ENCODE assay signal across 16 cellular contexts in the genomic region with DNA sequence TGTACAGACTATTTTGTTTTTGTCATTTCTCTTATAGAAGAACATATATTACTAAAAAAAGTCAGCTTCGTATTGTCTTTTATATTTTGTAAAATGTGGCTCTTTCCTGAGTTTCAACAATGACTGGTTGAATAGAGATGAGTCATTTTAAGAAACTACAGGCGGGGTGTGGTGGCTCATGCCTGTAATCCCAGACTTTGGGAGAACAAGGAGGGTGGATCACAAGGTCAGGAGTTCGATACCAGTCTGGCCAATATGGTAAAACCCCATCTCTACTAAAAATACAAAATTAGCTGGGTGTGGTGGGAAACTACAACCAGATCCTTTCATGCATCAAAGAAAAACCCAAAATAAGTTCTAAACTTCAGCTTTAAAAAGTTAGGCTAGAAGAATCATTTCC. TPM values are rescaled to one million over a fixed set of nuclear protein-coding genes. Genes with fewer than 3 reads are reported as not detected.
A peak's percentile ranks its signal among the peaks of the same experiment; 100 is the strongest.
DNase-seq lines count a peak whose midpoint lies in the region; ATAC-seq, FAIRE-seq and TF ChIP-seq lines count a peak whose summit lies in the region.
"Had no signal": no experiment of that assay in that cellular context is flagged by ENCODE, and none has a peak within 500 bp of the region (broad histone marks: within the 10 kb centered on the region; RNA-seq: fewer than 3 reads in every experiment).

No MANE protein-coding gene starts in this region.

- no peak overlapping the region for H4K5ac ChIP-seq in mesendoderm (ENCODE audit: low read length)

- no peak overlapping the region for H3K18ac ChIP-seq in mesendoderm (ENCODE audit: low read length)

- H3K9ac ChIP-seq in astrocyte (ENCODE audit: low read length) (no peak overlapping the region), mesendoderm (ENCODE audit: low read length) (no peak overlapping the region)

- H2BK120ac ChIP-seq in mesendoderm (ENCODE audit: low read depth, low read length), result no peak overlapping the region

- H2BK5ac ChIP-seq in mesendoderm (ENCODE audit: low read length), result no peak overlapping the region

- no peak overlapping the region for H3K23ac ChIP-seq in mesendoderm (ENCODE audit: low read length)

- H3K27ac ChIP-seq in astrocyte (ENCODE audit: low read depth, low read length), result no peak overlapping the region
- H3K27ac ChIP-seq in mesendoderm (ENCODE audit: low read depth, low read length), result no peak overlapping the region

- peaks cover 2% of the 10 kb centered on the region for H3K9me3 Mint-ChIP-seq in astrocyte (ENCODE audit: unreplicated experiment)
- H3K9me3 Mint-ChIP-seq: activated CD8-positive, alpha-beta T cell treated with anti-CD3 and anti-CD28 coated beads for 36 hours had no signal

- no peaks in the 10 kb centered on the region for H3K27me3 ChIP-seq in astrocyte (ENCODE audit: insufficient read depth, low read length)
- no peaks in the 10 kb centered on the region for H3K27me3 ChIP-seq in mesendoderm (ENCODE audit: insufficient read depth, low read length, poor library complexity)

- no peak overlapping the region for H3K56ac ChIP-seq in mesendoderm (ENCODE audit: low read length)

- no peak overlapping the region for H4K8ac ChIP-seq in mesendoderm (ENCODE audit: low read depth, low read length)

- H3K79me1 ChIP-seq in mesendoderm (ENCODE audit: low read length), result no peaks in the 10 kb centered on the region

- H3K27ac Mint-ChIP-seq in astrocyte (ENCODE audit: unreplicated experiment), result peak overlapping the region; percentile 26
- H3K27ac Mint-ChIP-seq: activated CD8-positive, alpha-beta T cell treated with anti-CD3 and anti-CD28 coated beads for 36 hours had no signal

- H3K4me3 ChIP-seq in AG10803 (ENCODE audit: low read length), result no peak overlapping the region
- no peak overlapping the region for H3K4me3 ChIP-seq in astrocyte (ENCODE audit: insufficient read depth, low read depth, low read length)
- no peak overlapping the region for H3K4me3 ChIP-seq in fibroblast of pulmonary artery (replicated peaks; ENCODE audit: low read depth, low read length)
- no peak overlapping the region for H3K4me3 ChIP-seq in mesendoderm (ENCODE audit: low read length)

- H3K9me3 ChIP-seq in astrocyte (ENCODE audit: insufficient read depth, low read depth, low read length), result no peaks in the 10 kb centered on the region

- H3K4me3 Mint-ChIP-seq in astrocyte (ENCODE audit: unreplicated experiment), result no peak overlapping the region
- H3K4me3 Mint-ChIP-seq: activated CD8-positive, alpha-beta T cell treated with anti-CD3 and anti-CD28 coated beads for 36 hours had no signal

- H2AK5ac ChIP-seq in mesendoderm (ENCODE audit: low read length), result no peak overlapping the region

- H3K4me1 Mint-ChIP-seq in astrocyte (ENCODE audit: low read depth, unreplicated experiment), result peaks cover 9% of the 10 kb centered on the region

- no peaks in the 10 kb centered on the region for H3K27me3 Mint-ChIP-seq in astrocyte (ENCODE audit: low read depth, unreplicated experiment)
- H3K27me3 Mint-ChIP-seq: activated CD8-positive, alpha-beta T cell treated with anti-CD3 and anti-CD28 coated beads for 36 hours had no signal

- H2AFZ ChIP-seq in astrocyte (ENCODE audit: low read depth, low read length), result no peak overlapping the region

- H3K36me3 ChIP-seq in astrocyte (ENCODE audit: insufficient read depth, low read length) (no peaks in the 10 kb centered on the region), mesendoderm (ENCODE audit: control insufficient read depth, insufficient read depth, low read length) (no peaks in the 10 kb centered on the region)

- no peak overlapping the region for H2BK15ac ChIP-seq in mesendoderm (replicated peaks; ENCODE audit: low read depth)

- DNase-seq in AG10803 (ENCODE audit: low read depth), result peak; percentile 17
- peak; percentile 53 for DNase-seq in HT1080 (ENCODE audit: low read depth)
- DNase-seq in astrocyte (ENCODE audit: low read depth), result peak; percentile 25
- peak; percentile 42 for DNase-seq in fibroblast of pulmonary artery (ENCODE audit: low read depth)
- DNase-seq in cardiac septum (ENCODE audit: low spot score), result no peak
- DNase-seq in DMS79 (lab: John Stamatoyannopoulos, UW), result no peak
- DNase-seq in mesendoderm, result no peak
- DNase-seq: activated CD8-positive, alpha-beta T cell treated with anti-CD3 and anti-CD28 coated beads for 36 hours; aorta; NCI-H2029 treated with DMSO at 0.1 percent for 48 hours; NCI-H774; small intestine; stimulated activated naive CD8-positive, alpha-beta T cell treated with anti-CD3 and anti-CD28 coated beads, Interleukin-15, Interleukin-2, amounts not matched to agents 100 U/mL and 50 U/mL, for 24 hours had no signal

- intact Hi-C loops in cardiac septum (cut with DNase I), result no loop called here

- no CpG with 5 or more reads among the region's 3 CpGs for WGBS in mesendoderm (ENCODE audit: extremely low coverage, insufficient coverage, low lambda C conversion rate)

- H3K36me3 Mint-ChIP-seq in astrocyte (ENCODE audit: low read depth, unreplicated experiment), result peaks cover 1% of the 10 kb centered on the region

- ATAC-seq in GM18520 (IDR thresholded peaks at IDR 0.05; ENCODE audit: unreplicated experiment), result no peak
- ATAC-seq: activated CD8-positive, alpha-beta T cell treated with anti-CD3 and anti-CD28 coated beads for 36 hours; stimulated activated naive CD8-positive, alpha-beta T cell treated with anti-CD3 and anti-CD28 coated beads, Interleukin-15, Interleukin-2, amounts not matched to agents 100 U/mL and 50 U/mL, for 24 hours had no signal

- TF ChIP-seq CTCF in AG10803 (conservative IDR thresholded peaks at IDR 0.05; ENCODE audit: low read length), result no peak
- no peak for TF ChIP-seq CTCF in astrocyte (IDR thresholded peaks at IDR 0.05; ENCODE audit: insufficient read depth, low read depth, low read length)
- TF ChIP-seq CTCF in fibroblast of pulmonary artery (IDR thresholded peaks at IDR 0.05; ENCODE audit: low read length, missing control alignments), result no peak

- H3K4me2 ChIP-seq in astrocyte (ENCODE audit: low read length) (no peak overlapping the region), mesendoderm (ENCODE audit: low read length) (no peak overlapping the region)

- no peaks in the 10 kb centered on the region for H3K4me1 ChIP-seq in astrocyte (ENCODE audit: insufficient read depth, low read length)
- H3K4me1 ChIP-seq in mesendoderm (ENCODE audit: control insufficient read depth, low read depth, low read length), result no peaks in the 10 kb centered on the region

- no peak for FAIRE-seq in astrocyte (lab: Jason Lieb, UNC)
- FAIRE-seq: islet of Langerhans, small intestine, urothelium cell line had no signal

- H3K4ac ChIP-seq in mesendoderm (ENCODE audit: low read depth, low read length), result no peak overlapping the region

- peaks cover 44% of the 10 kb centered on the region for H4K20me1 ChIP-seq in astrocyte (ENCODE audit: insufficient read depth, low read length)

- peaks cover 57% of the 10 kb centered on the region for H3K79me2 ChIP-seq in astrocyte (ENCODE audit: insufficient read depth, low read length)
- H3K79me2 ChIP-seq in mesendoderm (ENCODE audit: control insufficient read depth, insufficient read depth, low read length), result peaks cover 1% of the 10 kb centered on the region

RNA-seq across cellular contexts. Expression of a gene that starts 28.8 kb away (rescaled TPM):
- total RNA-seq in HT1080 (2014; rRNA removed; shearing (Covaris generic)), result 4.8 and 7.6 TPM in 2 replicates
- 3.3 and 5.1 TPM in 2 replicates for polyA plus RNA-seq in HT1080 (2015; cell fraction: cytosol; rRNA removed)
- 17.7 and 22.8 TPM in 2 replicates for polyA plus RNA-seq in HT1080 (2015; cell fraction: nucleus; rRNA removed)
- total RNA-seq in astrocyte (38.9 and 40.3 TPM in 2 replicates), cardiac septum (28.2 TPM)
- polyA plus RNA-seq in mesendoderm (2013, experiment 1 of 2), result 6.3 TPM
- polyA plus RNA-seq in mesendoderm (2013, experiment 2 of 2), result 5.5 TPM

RNA-seq across cellular contexts. Expression of a gene that starts 56.0 kb away (rescaled TPM):
- 1,848 and 2,042 TPM in 2 replicates for total RNA-seq in HT1080 (2014; rRNA removed; shearing (Covaris generic))
- 2,674 and 2,764 TPM in 2 replicates for polyA plus RNA-seq in HT1080 (2015; cell fraction: cytosol; rRNA removed)
- polyA plus RNA-seq in HT1080 (2015; cell fraction: nucleus; rRNA removed), result 1,298 and 1,317 TPM in 2 replicates
- total RNA-seq in astrocyte (1,024 and 1,136 TPM in 2 replicates), cardiac septum (537 TPM)
- polyA plus RNA-seq in mesendoderm (2013, experiment 1 of 2), result 2,306 TPM
- 2,338 TPM for polyA plus RNA-seq in mesendoderm (2013, experiment 2 of 2)

Comparison
In these comparisons a context has a peak if more than half of its experiments do, and no peak if none do; other contexts are left out.
1. DNase-seq: peak in AG10803 (single experiment), HT1080 (single experiment), astrocyte (single experiment) and fibroblast of pulmonary artery (single experiment); none in cardiac septum (single experiment), DMS79 (single experiment) and mesendoderm (single experiment).